Comparison of ENCODE assay signal across 20 cellular contexts in genomic region chr11:2759228-2760195, GRCh38. TPM values are rescaled to one million over a fixed set of nuclear protein-coding genes. Genes with fewer than 3 reads are reported as not detected.
A peak's percentile ranks its signal among the peaks of the same experiment; 100 is the strongest.
DNase-seq lines count a peak whose midpoint lies in the region; ATAC-seq and TF ChIP-seq lines count a peak whose summit lies in the region.
"Had no signal": no experiment of that assay in that cellular context is flagged by ENCODE, and none has a peak within 500 bp of the region (broad histone marks: within the 10 kb centered on the region; RNA-seq: fewer than 3 reads in every experiment).

No MANE protein-coding gene starts in this region.

- H3K4me3 ChIP-seq in colonic mucosa (no peak overlapping the region), testis (no peak overlapping the region), GM23338 (no peak overlapping the region), foreskin fibroblast (ENCODE audit: low read depth in 1 of 2, low read length in 2 of 2) (no peak overlapping the region)
- H3K4me3 ChIP-seq: esophagus muscularis mucosa, vagina had no signal

- no peak for ATAC-seq in activated T-cell treated with anti-CD3 and anti-CD28 coated beads, Interleukin-2, amount 50 U/mL, for 4 hours
- no peak for ATAC-seq in GM23338
- ATAC-seq: CD8-positive, alpha-beta T cell had no signal

- H3K4me1 Mint-ChIP-seq in activated T-cell treated with anti-CD3 and anti-CD28 coated beads, Interleukin-2, amount 50 U/mL, for 24 hours (ENCODE audit: low read depth) = no peaks in the 10 kb centered on the region
- no peaks in the 10 kb centered on the region for H3K4me1 Mint-ChIP-seq in activated T-cell treated with anti-CD3 and anti-CD28 coated beads, Interleukin-2, amount 50 U/mL, for 4 hours (ENCODE audit: low read depth)
- peaks cover 19% of the 10 kb centered on the region for H3K4me1 Mint-ChIP-seq in nephron
- no peaks in the 10 kb centered on the region for H3K4me1 Mint-ChIP-seq in GM23338

- no peak overlapping the region for H3K4me3 Mint-ChIP-seq in activated T-cell treated with anti-CD3 and anti-CD28 coated beads, Interleukin-2, amount 50 U/mL, for 24 hours
- H3K4me3 Mint-ChIP-seq in activated T-cell treated with anti-CD3 and anti-CD28 coated beads, Interleukin-2, amount 50 U/mL, for 4 hours = no peak overlapping the region
- H3K4me3 Mint-ChIP-seq in nephron (no peak overlapping the region), GM23338 (no peak overlapping the region)
- H3K4me3 Mint-ChIP-seq: CD8-positive, alpha-beta T cell; dendritic cell treated with granulocyte-macrophage colony-stimulating factor and Interleukin-4, amounts not matched to agents 40 ng/mL and 50 ng/mL, for 4 days had no signal

- peak; percentile 9 for DNase-seq in activated T-cell treated with anti-CD3 and anti-CD28 coated beads, Interleukin-2, amount 50 U/mL, for 24 hours
- no peak for DNase-seq in activated T-cell treated with anti-CD3 and anti-CD28 coated beads, Interleukin-2, amount 50 U/mL, for 4 hours
- DNase-seq in colonic mucosa (peak; percentile 16), testis (peak; percentile 9), GM23338 (ENCODE audit: low spot score) (no peak), foreskin fibroblast (no peak), NCI-H2029 treated with DMSO at 0.1 percent for 48 hours (lab: John Stamatoyannopoulos, UW) (no peak)
- DNase-seq: DND-41; KBM-7; NCI-H1105 treated with DMSO at 0.1 percent for 48 hours; NCI-H774; occipital lobe; stimulated activated naive CD4-positive, alpha-beta T cell treated with Interleukin-2 at 50 U/mL for 16 hours; SW 1271 had no signal

- no peaks in the 10 kb centered on the region for H3K9me2 ChIP-seq in GM23338 (ENCODE audit: insufficient read depth)

- no peaks in the 10 kb centered on the region for H3K27me3 Mint-ChIP-seq in activated T-cell treated with anti-CD3 and anti-CD28 coated beads, Interleukin-2, amount 50 U/mL, for 24 hours
- no peaks in the 10 kb centered on the region for H3K27me3 Mint-ChIP-seq in activated T-cell treated with anti-CD3 and anti-CD28 coated beads, Interleukin-2, amount 50 U/mL, for 4 hours (ENCODE audit: low read depth)
- no peaks in the 10 kb centered on the region for H3K27me3 Mint-ChIP-seq in nephron (ENCODE audit: low read depth)
- H3K27me3 Mint-ChIP-seq in GM23338 (ENCODE audit: insufficient read depth, low read depth, poor library complexity) = peaks cover 34% of the 10 kb centered on the region
- H3K27me3 Mint-ChIP-seq: dendritic cell treated with granulocyte-macrophage colony-stimulating factor and Interleukin-4, amounts not matched to agents 40 ng/mL and 50 ng/mL, for 4 days had no signal

- 93 to 96% methylated on average over 9 to 17 of the region's 17 CpGs for WGBS in testis, 2 donors

- no peaks in the 10 kb centered on the region for H4K20me1 ChIP-seq in GM23338 (replicated peaks; ENCODE audit: insufficient read depth)

- no peaks in the 10 kb centered on the region for H3K4me1 ChIP-seq in colonic mucosa
- H3K4me1 ChIP-seq in testis = no peaks in the 10 kb centered on the region
- no peaks in the 10 kb centered on the region for H3K4me1 ChIP-seq in GM23338 (ENCODE audit: insufficient read depth)
- H3K4me1 ChIP-seq: esophagus muscularis mucosa, vagina had no signal

- intact Hi-C loops in colonic mucosa (cut with DNase I) (no loop called here), testis (cut with DNase I; ENCODE audit: low total_unique reads) (no loop called here)

- no peaks in the 10 kb centered on the region for H3F3A ChIP-seq in GM23338 (replicated peaks; ENCODE audit: low read depth)

- H3K4me2 ChIP-seq in GM23338 = no peak overlapping the region

- H3K36me3 Mint-ChIP-seq in activated T-cell treated with anti-CD3 and anti-CD28 coated beads, Interleukin-2, amount 50 U/mL, for 24 hours (ENCODE audit: low read depth) = no peaks in the 10 kb centered on the region
- peaks cover 6% of the 10 kb centered on the region for H3K36me3 Mint-ChIP-seq in activated T-cell treated with anti-CD3 and anti-CD28 coated beads, Interleukin-2, amount 50 U/mL, for 4 hours (ENCODE audit: insufficient read depth)
- H3K36me3 Mint-ChIP-seq in nephron (ENCODE audit: low read depth) (no peaks in the 10 kb centered on the region), GM23338 (ENCODE audit: low read depth) (peaks cover 2% of the 10 kb centered on the region; the same call in 2 of the 3 replicates)

- H3K27me3 ChIP-seq in colonic mucosa = no peaks in the 10 kb centered on the region
- no peaks in the 10 kb centered on the region for H3K27me3 ChIP-seq in testis
- peaks cover 38% of the 10 kb centered on the region for H3K27me3 ChIP-seq in GM23338 (ENCODE audit: insufficient read depth)
- H3K27me3 ChIP-seq: esophagus muscularis mucosa, vagina had no signal

- H2AFZ ChIP-seq in GM23338 = no peak overlapping the region

- TF ChIP-seq CTCF in colonic mucosa (IDR thresholded peaks at IDR 0.05) (no peak), nephron (IDR thresholded peaks at IDR 0.05; ENCODE audit: unreplicated experiment in 3 of 3) (no peak), testis (IDR thresholded peaks at IDR 0.05) (no peak), GM23338 (conservative IDR thresholded peaks at IDR 0.05; ENCODE audit: low read depth in 2 of 2) (no peak), foreskin fibroblast (IDR thresholded peaks at IDR 0.05; ENCODE audit: low read depth, low read length) (no peak)

- H3K9me3 Mint-ChIP-seq in activated T-cell treated with anti-CD3 and anti-CD28 coated beads, Interleukin-2, amount 50 U/mL, for 24 hours = no peaks in the 10 kb centered on the region
- peaks cover 3% of the 10 kb centered on the region for H3K9me3 Mint-ChIP-seq in activated T-cell treated with anti-CD3 and anti-CD28 coated beads, Interleukin-2, amount 50 U/mL, for 4 hours
- H3K9me3 Mint-ChIP-seq in nephron (peaks cover 22% of the 10 kb centered on the region), GM23338 (peaks cover 21% of the 10 kb centered on the region; the same call in 2 of the 3 replicates)
- H3K9me3 Mint-ChIP-seq: CD8-positive, alpha-beta T cell had no signal

- H3K9me3 ChIP-seq in colonic mucosa = no peaks in the 10 kb centered on the region
- H3K9me3 ChIP-seq in testis = no peaks in the 10 kb centered on the region
- H3K9me3 ChIP-seq: vagina had no signal

- H3K27ac ChIP-seq in colonic mucosa = no peak overlapping the region
- H3K27ac ChIP-seq in testis = no peak overlapping the region
- no peak overlapping the region for H3K27ac ChIP-seq in GM23338 (ENCODE audit: low read depth)
- H3K27ac ChIP-seq: esophagus muscularis mucosa, HL-60, vagina had no signal

- no peak overlapping the region for H3K27ac Mint-ChIP-seq in activated T-cell treated with anti-CD3 and anti-CD28 coated beads, Interleukin-2, amount 50 U/mL, for 24 hours
- H3K27ac Mint-ChIP-seq in nephron (peak overlapping the region in 2 of 3 experiments; percentile 60 to 89), GM23338 (no peak overlapping the region)
- H3K27ac Mint-ChIP-seq: CD8-positive, alpha-beta T cell; dendritic cell treated with granulocyte-macrophage colony-stimulating factor and Interleukin-4, amounts not matched to agents 40 ng/mL and 50 ng/mL, for 4 days had no signal

- H3K36me3 ChIP-seq in colonic mucosa (no peaks in the 10 kb centered on the region), testis (ENCODE audit: low read depth, missing control alignments) (no peaks in the 10 kb centered on the region), GM23338 (ENCODE audit: insufficient read depth) (no peaks in the 10 kb centered on the region)
- H3K36me3 ChIP-seq: esophagus muscularis mucosa, vagina had no signal

- no peaks in the 10 kb centered on the region for H3K79me2 ChIP-seq in GM23338 (replicated peaks; ENCODE audit: insufficient read depth)

- no peak overlapping the region for H3K9ac ChIP-seq in colonic mucosa (ENCODE audit: low read depth in 2 of 2, low read length in 2 of 2)

- TF ChIP-seq POLR2A in testis (IDR thresholded peaks at IDR 0.05) = no peak

RNA-seq across cellular contexts. Expression of gene KCNQ1OT1, which starts 59.7 kb away (rescaled TPM):
- total RNA-seq in activated T-cell treated with anti-CD3 and anti-CD28 coated beads, Interleukin-2, amount 50 U/mL, for 4 hours = under 1 TPM; 0.18 to 0.20 (median 0.19) TPM
- total RNA-seq in colonic mucosa = 1 to 10 TPM in 1 of 2 donors, under 1 TPM in 1; 0.77 to 1.5 TPM
- total RNA-seq in testis = 1 to 10 TPM; 4.0 to 5.9 TPM
- polyA plus RNA-seq in testis (ENCODE audit: insufficient read depth, low read depth, low replicate concordance) = 0.20 TPM
- 2.8 and 4.2 TPM in 2 replicates for total RNA-seq in GM23338 (2014; rRNA removed; shearing (Covaris generic))
- 0.89 and 1.5 TPM in 2 replicates for polyA plus RNA-seq in GM23338 (2016; fragmentation: Nextera tagmentation; extraction: Ambion mirVana)

Comparison
In these comparisons a context has a peak if more than half of its experiments do, and no peak if none do; other contexts are left out.
1. DNase-seq: peak in activated T-cell treated with anti-CD3 and anti-CD28 coated beads, Interleukin-2, amount 50 U/mL, for 24 hours (single experiment), colonic mucosa (single experiment) and testis (single experiment); none in activated T-cell treated with anti-CD3 and anti-CD28 coated beads, Interleukin-2, amount 50 U/mL, for 4 hours (single experiment), GM23338 (single experiment), foreskin fibroblast (0 of 2) and NCI-H2029 treated with DMSO at 0.1 percent for 48 hours (single experiment).
2. H3K27ac Mint-ChIP-seq: peak in nephron (2 of 3); none in activated T-cell treated with anti-CD3 and anti-CD28 coated beads, Interleukin-2, amount 50 U/mL, for 24 hours (single experiment) and GM23338 (single experiment).